In genomic region chr1:17776426-17776825, GRCh38 we compare ENCODE assay signal across 18 cellular contexts. TPM values are rescaled to one million over a fixed set of nuclear protein-coding genes. Genes with fewer than 3 reads are reported as not detected.
A peak's percentile ranks its signal among the peaks of the same experiment; 100 is the strongest.
DNase-seq lines count a peak whose midpoint lies in the region; TF ChIP-seq lines count a peak whose summit lies in the region.
"Had no signal": no experiment of that assay in that cellular context is flagged by ENCODE, and none has a peak within 500 bp of the region (broad histone marks: within the 10 kb centered on the region; RNA-seq: fewer than 3 reads in every experiment).

No MANE protein-coding gene starts in this region.

- no peak for TF ChIP-seq CTCF in endothelial cell (IDR thresholded peaks at IDR 0.05; ENCODE audit: unreplicated experiment)

- DNase-seq in G401 (ENCODE audit: low spot score) (peak; percentile 95), NCI-H524 treated with DMSO at 0.1 percent for 48 hours (lab: John Stamatoyannopoulos, UW) (peak; percentile 34), endothelial cell (ENCODE audit: low spot score) (no peak), posterior vena cava (ENCODE audit: low spot score) (peak; percentile 72), SK-N-DZ (ENCODE audit: low spot score) (no peak), DMS79 treated with DMSO at 0.1 percent for 48 hours (lab: John Stamatoyannopoulos, UW) (no peak), activated gamma-delta T cell treated with Interleukin-2 at 50 U/mL for 16 hours (no peak)
- DNase-seq: CD8-positive, alpha-beta memory T cell; DND-41; H7; HFFc6; KG1; NCI-H1105 treated with DMSO at 0.1 percent for 48 hours; NCI-H187; NCI-H2107; OCI-M1; RPMI8226; SIG-M5 had no signal

- peaks cover 5% of the 10 kb centered on the region for H3K4me1 Mint-ChIP-seq in endothelial cell (ENCODE audit: unreplicated experiment)
- H3K4me1 Mint-ChIP-seq: CD8-positive, alpha-beta memory T cell had no signal

- in situ Hi-C loops in G401 (cut with HindIII; ENCODE audit: low sequenced_read_pairs) = no loop called here

- H3K4me3 Mint-ChIP-seq in endothelial cell (ENCODE audit: unreplicated experiment) = no peak overlapping the region
- H3K4me3 Mint-ChIP-seq: CD8-positive, alpha-beta memory T cell; HFFc6 had no signal

- intact Hi-C loops in posterior vena cava (cut with DNase I) = no loop called here

- no peaks in the 10 kb centered on the region for H3K9me3 Mint-ChIP-seq in endothelial cell (ENCODE audit: unreplicated experiment)
- H3K9me3 Mint-ChIP-seq: HFFc6 had no signal

- peaks cover 4% of the 10 kb centered on the region for H3K27me3 Mint-ChIP-seq in endothelial cell (ENCODE audit: unreplicated experiment)

- H3K36me3 Mint-ChIP-seq in endothelial cell (ENCODE audit: low read depth, unreplicated experiment) = no peaks in the 10 kb centered on the region
- H3K36me3 Mint-ChIP-seq: CD8-positive, alpha-beta memory T cell had no signal

- H3K27ac Mint-ChIP-seq in endothelial cell (ENCODE audit: unreplicated experiment) = peak overlapping the region; percentile 36
- H3K27ac Mint-ChIP-seq: CD8-positive, alpha-beta memory T cell; HFFc6 had no signal

RNA-seq across cellular contexts. Expression of gene ACTL8, which starts 21.3 kb away (rescaled TPM):
- 0.51 and 2.4 TPM in 2 replicates for total RNA-seq in G401 (2014; rRNA removed; shearing (Covaris generic))
- total RNA-seq in endothelial cell (ENCODE audit: unreplicated experiment) (0.26 TPM), posterior vena cava (not detected)
- 0.71 and 2.5 TPM in 2 replicates for polyA plus RNA-seq in SK-N-DZ (2014; cell fraction: cytosol; rRNA removed)
- polyA plus RNA-seq in SK-N-DZ (2014; cell fraction: nucleus; rRNA removed) = 0.32 and 1.2 TPM in 2 replicates
- total RNA-seq: CD8-positive, alpha-beta memory T cell had no signal
- polyA plus RNA-seq: CD8-positive, alpha-beta memory T cell had no signal

Comparison
In these comparisons a context has a peak if more than half of its experiments do, and no peak if none do; other contexts are left out.
1. DNase-seq: peak in G401 (single experiment), NCI-H524 treated with DMSO at 0.1 percent for 48 hours (single experiment) and posterior vena cava (single experiment); none in endothelial cell (single experiment), SK-N-DZ (single experiment), DMS79 treated with DMSO at 0.1 percent for 48 hours (single experiment) and activated gamma-delta T cell treated with Interleukin-2 at 50 U/mL for 16 hours (single experiment).